ENCODE assay signal across 1 cellular context in the genomic region with DNA sequence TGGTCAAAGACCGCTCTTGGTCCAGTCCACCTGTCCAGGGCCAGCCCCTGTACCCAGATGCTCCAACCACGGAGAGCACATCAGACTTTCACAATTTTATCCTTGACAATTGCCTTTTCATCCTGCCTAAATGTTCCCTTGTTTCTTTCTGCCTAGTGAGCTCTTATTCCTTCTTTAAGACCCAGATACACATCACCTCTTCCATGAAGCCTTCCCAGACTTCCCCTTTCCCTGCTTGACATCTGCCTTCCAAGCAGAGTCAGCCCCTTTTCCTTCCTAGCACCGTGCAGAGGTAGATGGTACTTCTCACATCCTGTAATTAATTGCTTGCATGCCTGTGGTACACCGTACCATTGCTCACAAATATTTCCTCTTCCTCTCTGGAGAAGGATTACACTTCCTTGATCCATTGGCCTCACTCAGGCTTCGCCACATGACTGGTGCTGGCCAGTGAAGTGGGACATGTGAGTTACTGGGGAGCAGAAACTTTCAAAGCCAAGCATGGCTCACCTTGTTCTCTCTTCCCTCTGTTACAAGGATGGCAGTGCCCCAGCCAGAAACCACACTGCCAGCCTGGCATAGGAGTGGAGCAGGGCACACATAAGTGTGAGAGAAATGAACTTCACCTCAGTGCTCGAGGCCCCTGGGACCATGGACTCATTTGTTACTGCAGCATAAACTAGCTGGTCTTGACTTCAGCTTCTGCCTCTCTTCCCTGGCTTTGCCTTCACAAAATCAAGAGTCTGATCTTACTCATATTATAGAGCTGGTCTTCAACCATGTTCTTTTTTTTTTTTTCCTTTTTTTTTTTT.
TF ChIP-seq lines count a peak whose summit lies in the region.

No MANE protein-coding gene starts in this region.

TF ChIP-seq in GM12878, 131 proteins besides CTCF, POLR2A, EP300 and RAD21:
- TF ChIP-seq NR2C1 (IDR thresholded peaks at IDR 0.05) (no peak), ATF2 (IDR thresholded peaks at IDR 0.05; ENCODE audit: low read length) (no peak), NR2C2 (IDR thresholded peaks at IDR 0.05; ENCODE audit: borderline replicate concordance, control insufficient read depth, insufficient read length, low read depth) (no peak), BMI1 (IDR thresholded peaks at IDR 0.05; ENCODE audit: borderline replicate concordance) (no peak), KAT2A (conservative IDR thresholded peaks at IDR 0.05; ENCODE audit: control insufficient read depth, low read depth, low read length) (no peak), RELB (IDR thresholded peaks at IDR 0.05; ENCODE audit: low read depth) (no peak), TBL1XR1 (IDR thresholded peaks at IDR 0.05; ENCODE audit: low read depth, low read length) (no peak), FOXK2 (IDR thresholded peaks at IDR 0.05) (no peak)
